ENCODE assay signal across 1 cellular context in genomic region chr2:100412866-100413265, GRCh38.
TF ChIP-seq lines count a peak whose summit lies in the region.

No MANE protein-coding gene starts in this region.

TF ChIP-seq in GM23338, 12 proteins besides CTCF, POLR2A, EP300 and RAD21:
- TF ChIP-seq ZNF114 (CRISPR knock-in tag; IDR thresholded peaks at IDR 0.05) (no peak), EZH2phosphoT487 (IDR thresholded peaks at IDR 0.05; ENCODE audit: unreplicated experiment) (no peak), CREB1 (CRISPR knock-in tag; IDR thresholded peaks at IDR 0.05; ENCODE audit: low read depth) (no peak), POLR2AphosphoS5 (IDR thresholded peaks at IDR 0.05; ENCODE audit: low read depth) (no peak), ZNF331 (CRISPR knock-in tag; IDR thresholded peaks at IDR 0.05; ENCODE audit: low read depth) (no peak), NANOG (IDR thresholded peaks at IDR 0.05; ENCODE audit: borderline replicate concordance) (no peak), STAT1 (IDR thresholded peaks at IDR 0.05; ENCODE audit: unreplicated experiment) (no peak), JUNB (IDR thresholded peaks at IDR 0.05; ENCODE audit: unreplicated experiment) (no peak)
- TF ChIP-seq, protein P1, sequence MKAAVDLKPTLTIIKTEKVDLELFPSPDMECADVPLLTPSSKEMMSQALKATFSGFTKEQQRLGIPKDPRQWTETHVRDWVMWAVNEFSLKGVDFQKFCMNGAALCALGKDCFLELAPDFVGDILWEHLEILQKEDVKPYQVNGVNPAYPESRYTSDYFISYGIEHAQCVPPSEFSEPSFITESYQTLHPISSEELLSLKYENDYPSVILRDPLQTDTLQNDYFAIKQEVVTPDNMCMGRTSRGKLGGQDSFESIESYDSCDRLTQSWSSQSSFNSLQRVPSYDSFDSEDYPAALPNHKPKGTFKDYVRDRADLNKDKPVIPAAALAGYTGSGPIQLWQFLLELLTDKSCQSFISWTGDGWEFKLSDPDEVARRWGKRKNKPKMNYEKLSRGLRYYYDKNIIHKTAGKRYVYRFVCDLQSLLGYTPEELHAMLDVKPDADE (IDR thresholded peaks at IDR 0.05): no peak
- TF ChIP-seq, protein P2, sequence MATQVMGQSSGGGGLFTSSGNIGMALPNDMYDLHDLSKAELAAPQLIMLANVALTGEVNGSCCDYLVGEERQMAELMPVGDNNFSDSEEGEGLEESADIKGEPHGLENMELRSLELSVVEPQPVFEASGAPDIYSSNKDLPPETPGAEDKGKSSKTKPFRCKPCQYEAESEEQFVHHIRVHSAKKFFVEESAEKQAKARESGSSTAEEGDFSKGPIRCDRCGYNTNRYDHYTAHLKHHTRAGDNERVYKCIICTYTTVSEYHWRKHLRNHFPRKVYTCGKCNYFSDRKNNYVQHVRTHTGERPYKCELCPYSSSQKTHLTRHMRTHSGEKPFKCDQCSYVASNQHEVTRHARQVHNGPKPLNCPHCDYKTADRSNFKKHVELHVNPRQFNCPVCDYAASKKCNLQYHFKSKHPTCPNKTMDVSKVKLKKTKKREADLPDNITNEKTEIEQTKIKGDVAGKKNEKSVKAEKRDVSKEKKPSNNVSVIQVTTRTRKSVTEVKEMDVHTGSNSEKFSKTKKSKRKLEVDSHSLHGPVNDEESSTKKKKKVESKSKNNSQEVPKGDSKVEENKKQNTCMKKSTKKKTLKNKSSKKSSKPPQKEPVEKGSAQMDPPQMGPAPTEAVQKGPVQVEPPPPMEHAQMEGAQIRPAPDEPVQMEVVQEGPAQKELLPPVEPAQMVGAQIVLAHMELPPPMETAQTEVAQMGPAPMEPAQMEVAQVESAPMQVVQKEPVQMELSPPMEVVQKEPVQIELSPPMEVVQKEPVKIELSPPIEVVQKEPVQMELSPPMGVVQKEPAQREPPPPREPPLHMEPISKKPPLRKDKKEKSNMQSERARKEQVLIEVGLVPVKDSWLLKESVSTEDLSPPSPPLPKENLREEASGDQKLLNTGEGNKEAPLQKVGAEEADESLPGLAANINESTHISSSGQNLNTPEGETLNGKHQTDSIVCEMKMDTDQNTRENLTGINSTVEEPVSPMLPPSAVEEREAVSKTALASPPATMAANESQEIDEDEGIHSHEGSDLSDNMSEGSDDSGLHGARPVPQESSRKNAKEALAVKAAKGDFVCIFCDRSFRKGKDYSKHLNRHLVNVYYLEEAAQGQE (IDR thresholded peaks at IDR 0.05; ENCODE audit: unreplicated experiment): no peak
TF ChIP-seq in GM23338: peak in this region for 0.
